1 cellular context compared by ENCODE assay signal in genomic region chr10:110274072-110274627, GRCh38.
TF ChIP-seq lines count a peak whose summit lies in the region.

No MANE protein-coding gene starts in this region.

TF ChIP-seq in GM12878, 131 proteins besides CTCF, POLR2A, EP300 and RAD21 (continued from another document):
- TF ChIP-seq HSF1 (IDR thresholded peaks at IDR 0.05; ENCODE audit: low read depth, low read length) (no peak), JUND (IDR thresholded peaks at IDR 0.05; ENCODE audit: low read depth, low read length) (no peak), TBL1XR1 (IDR thresholded peaks at IDR 0.05; ENCODE audit: low read depth, low read length) (no peak), ATF2 (IDR thresholded peaks at IDR 0.05; ENCODE audit: low read length) (0 out of 2 replicates have a peak, but pooled peaks have one; percentile 4), PML (IDR thresholded peaks at IDR 0.05; ENCODE audit: low read length) (no peak), SMAD5 (IDR thresholded peaks at IDR 0.05; ENCODE audit: low read depth) (no peak), HDGF (IDR thresholded peaks at IDR 0.05) (no peak), DPF2 (IDR thresholded peaks at IDR 0.05) (no peak), ESRRA (IDR thresholded peaks at IDR 0.05; ENCODE audit: low read length) (no peak), PAX5 (IDR thresholded peaks at IDR 0.05; ENCODE audit: borderline replicate concordance, low read depth, low read length) (peak; percentile 48; the same call in 1 of the 2 replicates), BHLHE40 (IDR thresholded peaks at IDR 0.05; ENCODE audit: borderline replicate concordance in 1 of 2, low read depth in 2 of 2, low read length in 1 of 2) (peak; percentile 29 to 42; a peak in 1 of 4 replicates), MEF2B (IDR thresholded peaks at IDR 0.05; ENCODE audit: partially characterized antibody, poor library complexity, severe bottlenecking) (peak; percentile 87), FOS (IDR thresholded peaks at IDR 0.05; ENCODE audit: borderline replicate concordance, extremely low read depth, insufficient read length) (no peak), PKNOX1 (IDR thresholded peaks at IDR 0.05) (no peak), RELB (IDR thresholded peaks at IDR 0.05; ENCODE audit: low read depth) (peak; percentile 64; the same call in 1 of the 2 replicates), CREM (IDR thresholded peaks at IDR 0.05; ENCODE audit: low read depth) (no peak), ZBTB33 (IDR thresholded peaks at IDR 0.05) (no peak), SMAD1 (IDR thresholded peaks at IDR 0.05; ENCODE audit: low read depth, partially characterized antibody) (no peak), BACH1 (IDR thresholded peaks at IDR 0.05; ENCODE audit: borderline replicate concordance) (no peak), YY1 (IDR thresholded peaks at IDR 0.05; ENCODE audit: low read depth, low read length) (no peak), ETV6 (conservative IDR thresholded peaks at IDR 0.05 in 1 of 2, IDR thresholded peaks at IDR 0.05 in 1 of 2; ENCODE audit: borderline replicate concordance in 1 of 2, low read depth in 1 of 2) (no peak), ZNF24 (IDR thresholded peaks at IDR 0.05) (no peak), ZNF274 (IDR thresholded peaks at IDR 0.05; ENCODE audit: insufficient read depth, insufficient read length) (no peak), ZZZ3 (IDR thresholded peaks at IDR 0.05; ENCODE audit: control insufficient read depth, insufficient read length, low read depth) (no peak), KDM1A (IDR thresholded peaks at IDR 0.05; ENCODE audit: borderline replicate concordance) (no peak), SIN3A (IDR thresholded peaks at IDR 0.05; ENCODE audit: low read depth, low read length) (no peak), EZH2 (IDR thresholded peaks at IDR 0.05; ENCODE audit: borderline replicate concordance, control insufficient read depth, low read depth, low read length) (no peak), FOXK2 (IDR thresholded peaks at IDR 0.05) (no peak), NFYA (IDR thresholded peaks at IDR 0.05; ENCODE audit: borderline replicate concordance, low read depth, low read length) (no peak), SRF (IDR thresholded peaks at IDR 0.05; ENCODE audit: low read depth in 2 of 2, low read length in 2 of 2) (no peak), LARP7 (IDR thresholded peaks at IDR 0.05) (no peak), CBFB (IDR thresholded peaks at IDR 0.05; ENCODE audit: low read depth) (no peak; the same call in 1 of the 2 replicates), CEBPB (IDR thresholded peaks at IDR 0.05; ENCODE audit: borderline replicate concordance in 1 of 2, low read depth in 2 of 2, low read length in 2 of 2) (no peak), MTA3 (IDR thresholded peaks at IDR 0.05; ENCODE audit: borderline replicate concordance, low read length) (no peak), RFX5 (IDR thresholded peaks at IDR 0.05; ENCODE audit: low read depth, low read length) (no peak), MXI1 (IDR thresholded peaks at IDR 0.05; ENCODE audit: low read depth, low read length) (no peak), MTA2 (IDR thresholded peaks at IDR 0.05; ENCODE audit: low read depth) (peak; percentile 66), RUNX3 (IDR thresholded peaks at IDR 0.05; ENCODE audit: low read length) (peak; percentile 77)
- TF ChIP-seq, protein P1, sequence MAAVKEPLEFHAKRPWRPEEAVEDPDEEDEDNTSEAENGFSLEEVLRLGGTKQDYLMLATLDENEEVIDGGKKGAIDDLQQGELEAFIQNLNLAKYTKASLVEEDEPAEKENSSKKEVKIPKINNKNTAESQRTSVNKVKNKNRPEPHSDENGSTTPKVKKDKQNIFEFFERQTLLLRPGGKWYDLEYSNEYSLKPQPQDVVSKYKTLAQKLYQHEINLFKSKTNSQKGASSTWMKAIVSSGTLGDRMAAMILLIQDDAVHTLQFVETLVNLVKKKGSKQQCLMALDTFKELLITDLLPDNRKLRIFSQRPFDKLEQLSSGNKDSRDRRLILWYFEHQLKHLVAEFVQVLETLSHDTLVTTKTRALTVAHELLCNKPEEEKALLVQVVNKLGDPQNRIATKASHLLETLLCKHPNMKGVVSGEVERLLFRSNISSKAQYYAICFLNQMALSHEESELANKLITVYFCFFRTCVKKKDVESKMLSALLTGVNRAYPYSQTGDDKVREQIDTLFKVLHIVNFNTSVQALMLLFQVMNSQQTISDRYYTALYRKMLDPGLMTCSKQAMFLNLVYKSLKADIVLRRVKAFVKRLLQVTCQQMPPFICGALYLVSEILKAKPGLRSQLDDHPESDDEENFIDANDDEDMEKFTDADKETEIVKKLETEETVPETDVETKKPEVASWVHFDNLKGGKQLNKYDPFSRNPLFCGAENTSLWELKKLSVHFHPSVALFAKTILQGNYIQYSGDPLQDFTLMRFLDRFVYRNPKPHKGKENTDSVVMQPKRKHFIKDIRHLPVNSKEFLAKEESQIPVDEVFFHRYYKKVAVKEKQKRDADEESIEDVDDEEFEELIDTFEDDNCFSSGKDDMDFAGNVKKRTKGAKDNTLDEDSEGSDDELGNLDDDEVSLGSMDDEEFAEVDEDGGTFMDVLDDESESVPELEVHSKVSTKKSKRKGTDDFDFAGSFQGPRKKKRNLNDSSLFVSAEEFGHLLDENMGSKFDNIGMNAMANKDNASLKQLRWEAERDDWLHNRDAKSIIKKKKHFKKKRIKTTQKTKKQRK (IDR thresholded peaks at IDR 0.05; ENCODE audit: low read depth, low read length), result no peak
- TF ChIP-seq, protein P2, sequence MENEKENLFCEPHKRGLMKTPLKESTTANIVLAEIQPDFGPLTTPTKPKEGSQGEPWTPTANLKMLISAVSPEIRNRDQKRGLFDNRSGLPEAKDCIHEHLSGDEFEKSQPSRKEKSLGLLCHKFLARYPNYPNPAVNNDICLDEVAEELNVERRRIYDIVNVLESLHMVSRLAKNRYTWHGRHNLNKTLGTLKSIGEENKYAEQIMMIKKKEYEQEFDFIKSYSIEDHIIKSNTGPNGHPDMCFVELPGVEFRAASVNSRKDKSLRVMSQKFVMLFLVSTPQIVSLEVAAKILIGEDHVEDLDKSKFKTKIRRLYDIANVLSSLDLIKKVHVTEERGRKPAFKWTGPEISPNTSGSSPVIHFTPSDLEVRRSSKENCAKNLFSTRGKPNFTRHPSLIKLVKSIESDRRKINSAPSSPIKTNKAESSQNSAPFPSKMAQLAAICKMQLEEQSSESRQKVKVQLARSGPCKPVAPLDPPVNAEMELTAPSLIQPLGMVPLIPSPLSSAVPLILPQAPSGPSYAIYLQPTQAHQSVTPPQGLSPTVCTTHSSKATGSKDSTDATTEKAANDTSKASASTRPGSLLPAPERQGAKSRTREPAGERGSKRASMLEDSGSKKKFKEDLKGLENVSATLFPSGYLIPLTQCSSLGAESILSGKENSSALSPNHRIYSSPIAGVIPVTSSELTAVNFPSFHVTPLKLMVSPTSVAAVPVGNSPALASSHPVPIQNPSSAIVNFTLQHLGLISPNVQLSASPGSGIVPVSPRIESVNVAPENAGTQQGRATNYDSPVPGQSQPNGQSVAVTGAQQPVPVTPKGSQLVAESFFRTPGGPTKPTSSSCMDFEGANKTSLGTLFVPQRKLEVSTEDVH (IDR thresholded peaks at IDR 0.05; ENCODE audit: low read depth, partially characterized antibody), result no peak
- TF ChIP-seq, protein P3, sequence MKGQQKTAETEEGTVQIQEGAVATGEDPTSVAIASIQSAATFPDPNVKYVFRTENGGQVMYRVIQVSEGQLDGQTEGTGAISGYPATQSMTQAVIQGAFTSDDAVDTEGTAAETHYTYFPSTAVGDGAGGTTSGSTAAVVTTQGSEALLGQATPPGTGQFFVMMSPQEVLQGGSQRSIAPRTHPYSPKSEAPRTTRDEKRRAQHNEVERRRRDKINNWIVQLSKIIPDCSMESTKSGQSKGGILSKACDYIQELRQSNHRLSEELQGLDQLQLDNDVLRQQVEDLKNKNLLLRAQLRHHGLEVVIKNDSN (IDR thresholded peaks at IDR 0.05; ENCODE audit: borderline replicate concordance, extremely low read length, insufficient read depth, low read depth, low read length), result no peak
